ENCODE assay signal across 27 cellular contexts in genomic region chr3:128349963-128350599, GRCh38.
DNase-seq lines count a peak whose midpoint lies in the region; ATAC-seq, FAIRE-seq and TF ChIP-seq lines count a peak whose summit lies in the region.
"Had no signal": no experiment of that assay in that cellular context is flagged by ENCODE, and none has a peak within 500 bp of the region (broad histone marks: within the 10 kb centered on the region; RNA-seq: fewer than 3 reads in every experiment).

No MANE protein-coding gene starts in this region.

- H3K36me3 ChIP-seq in bronchial epithelial cell (ENCODE audit: control insufficient read depth, insufficient read depth, low read length): no peaks in the 10 kb centered on the region
- no peaks in the 10 kb centered on the region for H3K36me3 ChIP-seq in osteoblast (ENCODE audit: insufficient read depth, low read length)
- H3K36me3 ChIP-seq in upper lobe of right lung: no peaks in the 10 kb centered on the region
- H3K36me3 ChIP-seq: cardiac muscle cell, gastroesophageal sphincter had no signal

- FAIRE-seq in bronchial epithelial cell (lab: Jason Lieb, UNC): peak; percentile 58

- TF ChIP-seq CTCF in bronchial epithelial cell (IDR thresholded peaks at IDR 0.05; ENCODE audit: insufficient read depth, low read length, severe bottlenecking): no peak
- no peak for TF ChIP-seq CTCF in osteoblast (IDR thresholded peaks at IDR 0.05; ENCODE audit: extremely low read depth, low read depth, low read length)
- TF ChIP-seq CTCF in upper lobe of right lung (IDR thresholded peaks at IDR 0.05): no peak

- intact Hi-C loops in Right ventricle myocardium inferior (cut with DNase I): no loop called here
- intact Hi-C loops in cardiac septum (cut with DNase I): loop anchor here (10.0 kb wide), 1 partner anchor 235 kb away; no protein-coding TSS in a partner anchor
- intact Hi-C loops in upper lobe of right lung (cut with DNase I): no loop called here

- ATAC-seq in Right ventricle myocardium inferior: peak; percentile 19
- ATAC-seq in upper lobe of right lung: peak; percentile 7
- no peak for ATAC-seq in GM21737 (IDR thresholded peaks at IDR 0.05; ENCODE audit: unreplicated experiment)
- ATAC-seq in GM21825 (IDR thresholded peaks at IDR 0.05; ENCODE audit: unreplicated experiment): no peak
- ATAC-seq: gastroesophageal sphincter, left lung, natural killer cell had no signal

- H3K27ac ChIP-seq in osteoblast (ENCODE audit: low read depth, low read length) (no peak overlapping the region), upper lobe of right lung (no peak overlapping the region)
- H3K27ac ChIP-seq: cardiac muscle cell, gastroesophageal sphincter, HL-60, left lung, suprapubic skin had no signal

- H3K79me2 ChIP-seq in osteoblast (ENCODE audit: insufficient read depth, low read length): no peaks in the 10 kb centered on the region

- H3K4me1 ChIP-seq in osteoblast (ENCODE audit: insufficient read depth, low read length) (peaks cover 6% of the 10 kb centered on the region), upper lobe of right lung (peaks cover 14% of the 10 kb centered on the region)

- no peak overlapping the region for H2AFZ ChIP-seq in osteoblast (ENCODE audit: low read length)
- H2AFZ ChIP-seq: GM23338 had no signal

- H4K20me1 ChIP-seq in osteoblast (ENCODE audit: insufficient read depth, low read length): peaks cover 5% of the 10 kb centered on the region

- no peaks in the 10 kb centered on the region for H3K9me3 ChIP-seq in osteoblast (ENCODE audit: low read depth, low read length)
- H3K9me3 ChIP-seq in upper lobe of right lung: no peaks in the 10 kb centered on the region
- H3K9me3 ChIP-seq: gastroesophageal sphincter, left lung, suprapubic skin had no signal

- H3K27me3 ChIP-seq in bronchial epithelial cell (ENCODE audit: control insufficient read depth, insufficient read depth, low read length) (no peaks in the 10 kb centered on the region), osteoblast (ENCODE audit: insufficient read depth, low read length) (no peaks in the 10 kb centered on the region), upper lobe of right lung (no peaks in the 10 kb centered on the region)
- H3K27me3 ChIP-seq: cardiac muscle cell, gastroesophageal sphincter, left lung, suprapubic skin had no signal

- H3K4me2 ChIP-seq in osteoblast (ENCODE audit: insufficient read depth, low read length): no peak overlapping the region
- H3K4me2 ChIP-seq: GM23338 had no signal

- DNase-seq in Right ventricle myocardium inferior (ENCODE audit: missing footprints): no peak
- DNase-seq in cardiac septum (ENCODE audit: low spot score): no peak
- no peak for DNase-seq in bronchial epithelial cell (ENCODE audit: low read depth)
- peak; percentile 26 for DNase-seq in osteoblast (ENCODE audit: insufficient read length, low spot score, missing footprints)
- no peak for DNase-seq in upper lobe of right lung
- no peak for DNase-seq in NCI-H748 (lab: John Stamatoyannopoulos, UW; ENCODE audit: unreplicated experiment)
- DNase-seq: activated CD4-positive, alpha-beta T cell treated with anti-CD3 and anti-CD28 coated beads for 4 hours; activated T-cell treated with anti-CD3 and anti-CD28 coated beads for 4 hours; CD4-positive, alpha-beta memory T cell; dermis blood vessel endothelial cell; hypothalamus; Karpas-422; left lung; natural killer cell; NCI-H1694 treated with DMSO at 0.1 percent for 48 hours; NCI-H345; NCI-H82; occipital lobe; stimulated activated CD4-positive, alpha-beta T cell treated with anti-CD3 and anti-CD28 coated beads, Interleukin-12 subunit alpha, Interleukin-12 subunit beta, amount 100 ng/mL, for 4 hours; stimulated activated CD4-positive, alpha-beta T cell treated with anti-CD3 and anti-CD28 coated beads, Interleukin-4, amount 100 ng/mL, for 1 hour had no signal

- H3K4me3 ChIP-seq in bronchial epithelial cell (ENCODE audit: low read depth, low read length) (no peak overlapping the region), osteoblast (ENCODE audit: insufficient read depth, low read length) (no peak overlapping the region), upper lobe of right lung (no peak overlapping the region)
- H3K4me3 ChIP-seq: cardiac muscle cell, gastroesophageal sphincter, GM23338, left lung, suprapubic skin had no signal

Comparison
In these comparisons a context has a peak if more than half of its experiments do, and no peak if none do; other contexts are left out.
1. ATAC-seq: peak in Right ventricle myocardium inferior (single experiment) and upper lobe of right lung (single experiment); none in GM21737 (single experiment) and GM21825 (single experiment).